Comparison of ENCODE assay signal across 11 cellular contexts in the genomic region with DNA sequence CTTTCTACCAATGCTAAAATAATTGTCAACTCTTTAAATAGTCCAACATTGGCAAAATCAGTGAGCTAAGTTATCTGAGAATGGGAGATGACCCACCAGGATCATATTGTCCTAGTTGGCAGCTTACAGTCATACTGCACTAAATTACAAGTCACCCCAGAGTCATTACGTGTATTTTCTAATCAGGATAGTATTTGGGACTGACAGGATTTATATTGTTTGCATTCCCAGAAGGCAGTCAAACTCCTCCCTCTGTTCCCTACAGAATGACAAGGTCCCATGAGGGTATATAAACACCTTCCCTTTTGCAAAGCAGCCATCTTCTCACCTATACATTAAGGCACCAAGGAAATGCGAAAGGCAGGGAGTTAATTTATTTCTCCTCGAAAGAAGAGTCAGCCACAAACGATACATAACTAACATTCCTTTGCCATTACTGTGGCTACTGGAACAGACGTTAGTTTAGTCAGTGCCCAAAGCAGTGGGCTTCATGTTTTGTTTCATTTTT.
DNase-seq lines count a peak whose midpoint lies in the region; ATAC-seq and TF ChIP-seq lines count a peak whose summit lies in the region.
"Had no signal": no experiment of that assay in that cellular context is flagged by ENCODE, and none has a peak within 500 bp of the region (broad histone marks: within the 10 kb centered on the region; RNA-seq: fewer than 3 reads in every experiment).

No MANE protein-coding gene starts in this region.

- no peak overlapping the region for H2AFZ ChIP-seq in ACC112 (ENCODE audit: low read length, unreplicated experiment)
- peak overlapping the region; percentile 63 for H2AFZ ChIP-seq in mammary epithelial cell (ENCODE audit: low read depth, low read length)

- H3K27me3 ChIP-seq in ACC112 (ENCODE audit: insufficient read depth, low read length) (no peaks in the 10 kb centered on the region), mammary epithelial cell (ENCODE audit: insufficient read depth, low read length) (no peaks in the 10 kb centered on the region)
- H3K27me3 ChIP-seq: upper lobe of right lung had no signal

- TF ChIP-seq CTCF in mammary epithelial cell (conservative IDR thresholded peaks at IDR 0.05 in 1 of 2, IDR thresholded peaks at IDR 0.05 in 1 of 2; ENCODE audit: extremely low read depth in 1 of 2, insufficient read depth in 1 of 2, low read depth in 1 of 2, low read length in 2 of 2), result no peak

- dilution Hi-C loops in mammary epithelial cell (cut with HindIII; ENCODE audit: low sequenced_read_pairs), result no loop called here

- intact Hi-C loops in mammary epithelial cell (cut with micrococcal nuclease), result loop anchor here (5.0 kb wide), 2 partner anchors 111 to 126 kb away; partner anchors contain the start of gene ANTXR1

- H3K27ac ChIP-seq in ACC112 (ENCODE audit: low read depth, low read length) (peak overlapping the region; percentile 94), mammary epithelial cell (ENCODE audit: insufficient read depth, low read depth, low read length) (peak overlapping the region; percentile 64)
- H3K27ac ChIP-seq: upper lobe of right lung had no signal

- H3K4me2 ChIP-seq in mammary epithelial cell (ENCODE audit: insufficient read depth, low read depth, low read length), result peak overlapping the region; percentile 79

- H3K4me1 ChIP-seq in ACC112 (ENCODE audit: control insufficient read depth, insufficient read depth, low read length, unreplicated experiment), result peaks cover 69% of the 10 kb centered on the region
- H3K4me1 ChIP-seq in mammary epithelial cell (ENCODE audit: insufficient read depth, low read length), result peaks cover 25% of the 10 kb centered on the region
- H3K4me1 ChIP-seq: upper lobe of right lung had no signal

- peaks cover 25% of the 10 kb centered on the region; the same call in 1 of the 2 replicates for H3K36me3 ChIP-seq in ACC112 (ENCODE audit: insufficient read depth, low read length)
- no peaks in the 10 kb centered on the region for H3K36me3 ChIP-seq in mammary epithelial cell (ENCODE audit: insufficient read depth, low read length)
- H3K36me3 ChIP-seq: upper lobe of right lung had no signal

- in situ Hi-C loops in mammary epithelial cell (cut with MboI; ENCODE audit: low sequenced_read_pairs in 2 of 2), result loop anchor here in 1 of 2 donors (10.0 kb wide), 1 partner anchor 114 kb away; no protein-coding TSS in a partner anchor

- H3K9ac ChIP-seq in mammary epithelial cell (ENCODE audit: insufficient read depth, low read length), result no peak overlapping the region

- no peaks in the 10 kb centered on the region for H4K20me1 ChIP-seq in mammary epithelial cell (ENCODE audit: insufficient read depth, low read length)

- CTCF ChIA-PET in mammary epithelial cell (lab: Charles Lee; ENCODE audit: low non-redundant PET), result no interaction called here

- 10% methylated on average over 5 of the region's 5 CpGs for WGBS in mammary epithelial cell (ENCODE audit: low coverage, missing lambda C conversion rate)

- H3K9me3 ChIP-seq in mammary epithelial cell (replicated peaks; ENCODE audit: insufficient read depth, low read length), result no peaks in the 10 kb centered on the region
- H3K9me3 ChIP-seq: upper lobe of right lung had no signal

- H3K79me2 ChIP-seq in ACC112 (ENCODE audit: control insufficient read depth, insufficient read depth, low read length, unreplicated experiment) (no peaks in the 10 kb centered on the region), mammary epithelial cell (ENCODE audit: insufficient read depth, low read length) (no peaks in the 10 kb centered on the region)

- DNase-seq in LHCN-M2 (ENCODE audit: low read depth), result peak; percentile 89
- DNase-seq in mammary epithelial cell, result peak; percentile 64
- peak; percentile 86 for DNase-seq in kidney glomerular epithelial cell (lab: John Stamatoyannopoulos, UW)
- DNase-seq in NCI-H1092 (lab: John Stamatoyannopoulos, UW), result no peak
- no peak for DNase-seq in NCI-H2171 (lab: John Stamatoyannopoulos, UW)
- DNase-seq: activated CD4-positive, alpha-beta memory T cell treated with anti-CD3 and anti-CD28 coated beads, Interleukin-2, amount 10 ng/mL, durations not matched to agents 7 days and 5 days; AML-193; upper lobe of right lung had no signal

- H3K4me3 ChIP-seq in ACC112 (ENCODE audit: low read depth, low read length) (peak overlapping the region; percentile 59), mammary epithelial cell (replicated peaks in 1 of 3; ENCODE audit: insufficient read depth in 1 of 3, low read depth in 2 of 3, low read length in 3 of 3) (no peak overlapping the region)
- H3K4me3 ChIP-seq: upper lobe of right lung had no signal

- no peak for ATAC-seq in HG03460 (IDR thresholded peaks at IDR 0.05; ENCODE audit: unreplicated experiment)
- ATAC-seq in HG03432 (IDR thresholded peaks at IDR 0.05; ENCODE audit: unreplicated experiment), result no peak

- BruUV-seq in mammary epithelial cell (replicated peaks; lab: Mats Ljungman, UMichigan), result no TSS peak

Comparison
In these comparisons a context has a peak if more than half of its experiments do, and no peak if none do; other contexts are left out.
1. DNase-seq: peak in LHCN-M2 (single experiment), mammary epithelial cell (single experiment) and kidney glomerular epithelial cell (single experiment); none in NCI-H1092 (single experiment) and NCI-H2171 (single experiment).